Comparison of ENCODE assay signal across 2 cellular contexts in the genomic region with DNA sequence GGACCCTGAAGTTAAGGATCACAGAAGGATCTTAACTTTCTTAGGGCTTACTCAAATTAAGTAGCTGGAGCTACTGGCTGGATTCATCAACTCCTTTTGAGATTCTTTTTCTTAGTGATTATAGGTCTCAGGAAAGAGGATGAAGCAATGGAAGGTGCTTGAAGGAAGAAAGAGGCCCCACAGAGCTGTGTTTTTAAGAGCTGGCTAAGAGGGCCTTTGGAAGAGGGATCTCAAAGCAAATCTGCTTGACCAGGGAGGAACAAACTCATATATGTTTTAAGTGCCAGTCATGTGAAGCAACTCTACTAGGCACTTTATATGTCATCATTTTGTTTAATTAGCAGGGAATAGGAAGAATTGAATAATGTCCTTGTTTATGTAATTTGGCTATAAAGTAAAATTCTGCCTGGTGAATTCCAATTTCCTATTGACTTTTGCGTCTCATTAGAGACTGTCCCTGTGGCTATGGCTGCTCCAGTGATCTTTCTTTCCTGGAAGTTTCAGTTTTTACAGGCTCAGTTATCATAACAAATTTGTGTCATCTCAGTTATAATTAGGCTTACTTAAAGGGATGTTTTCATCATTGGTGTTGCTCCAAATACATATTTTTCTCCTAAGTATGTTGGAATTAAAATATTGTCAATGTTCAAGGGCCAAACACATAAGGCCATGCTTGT.
TF ChIP-seq lines count a peak whose summit lies in the region.

No MANE protein-coding gene starts in this region.

TF ChIP-seq in HCT116, 20 proteins besides CTCF, POLR2A, EP300 and RAD21 (continued from another document):
- TF ChIP-seq SP1 (IDR thresholded peaks at IDR 0.05; ENCODE audit: low read depth) = no peak
- TF ChIP-seq ELF1 (IDR thresholded peaks at IDR 0.05; ENCODE audit: borderline replicate concordance, low read depth) = no peak

TF ChIP-seq in HepG2, 621 proteins besides CTCF, POLR2A, EP300 and RAD21 (continued from another document):
- no peak for TF ChIP-seq ZNF33A (CRISPR knock-in tag; IDR thresholded peaks at IDR 0.05; ENCODE audit: borderline replicate concordance)
